18 cellular contexts compared by ENCODE assay signal in genomic region chr7:36852017-36852416, GRCh38.
DNase-seq lines count a peak whose midpoint lies in the region; ATAC-seq, FAIRE-seq and TF ChIP-seq lines count a peak whose summit lies in the region.
"Had no signal": no experiment of that assay in that cellular context is flagged by ENCODE, and none has a peak within 500 bp of the region (broad histone marks: within the 10 kb centered on the region; RNA-seq: fewer than 3 reads in every experiment).

No MANE protein-coding gene starts in this region.

- H3K4me3 Mint-ChIP-seq in activated CD4-positive, alpha-beta memory T cell treated with anti-CD3 and anti-CD28 coated beads for 36 hours = no peak overlapping the region
- no peak overlapping the region for H3K4me3 Mint-ChIP-seq in activated CD4-positive, alpha-beta memory T cell treated with anti-CD3 and anti-CD28 coated beads, Interleukin-2, amount 10 ng/mL, durations not matched to agents 7 days and 5 days
- peak overlapping the region in 4 of 7 donors; percentile 6 to 21 (median 14) for H3K4me3 Mint-ChIP-seq in CD8-positive, alpha-beta memory T cell
- H3K4me3 Mint-ChIP-seq: endodermal cell, T-helper 17 cell had no signal

- H3K27me3 ChIP-seq in CD8-positive, alpha-beta memory T cell (ENCODE audit: insufficient read depth, low read length, poor library complexity, severe bottlenecking) = no peaks in the 10 kb centered on the region
- no peaks in the 10 kb centered on the region for H3K27me3 ChIP-seq in pancreas
- H3K27me3 ChIP-seq: heart right ventricle, tibial nerve had no signal

- FAIRE-seq in pancreas (lab: Jason Lieb, UNC) = no peak

- no peaks in the 10 kb centered on the region for H3K27me3 Mint-ChIP-seq in activated CD4-positive, alpha-beta memory T cell treated with anti-CD3 and anti-CD28 coated beads for 36 hours
- H3K27me3 Mint-ChIP-seq in activated CD4-positive, alpha-beta memory T cell treated with anti-CD3 and anti-CD28 coated beads, Interleukin-2, amount 10 ng/mL, durations not matched to agents 7 days and 5 days = no peaks in the 10 kb centered on the region
- H3K27me3 Mint-ChIP-seq in CD8-positive, alpha-beta memory T cell = no peaks in the 10 kb centered on the region
- H3K27me3 Mint-ChIP-seq: T-helper 17 cell had no signal

- no peaks in the 10 kb centered on the region for H3K4me1 ChIP-seq in CD8-positive, alpha-beta memory T cell (ENCODE audit: insufficient read depth, low read length)
- no peaks in the 10 kb centered on the region for H3K4me1 ChIP-seq in pancreas
- H3K4me1 ChIP-seq: heart right ventricle, lower lobe of right lung, tibial nerve had no signal

- intact Hi-C loops in activated CD4-positive, alpha-beta memory T cell treated with anti-CD3 and anti-CD28 coated beads for 36 hours (cut with micrococcal nuclease) = loop anchor here (5.0 to 10.0 kb wide), 3 partner anchors 160 to 377 kb away; no protein-coding TSS in a partner anchor
- intact Hi-C loops in pancreas (cut with DNase I) = no loop called here

- H3K9me3 ChIP-seq in CD8-positive, alpha-beta memory T cell (ENCODE audit: low read length) = peaks cover 4% of the 10 kb centered on the region
- no peaks in the 10 kb centered on the region for H3K9me3 ChIP-seq in pancreas

- CTCF ChIA-PET in activated CD4-positive, alpha-beta memory T cell treated with anti-CD3 and anti-CD28 coated beads for 36 hours (lab: Charles Lee) = no interaction called here
- CTCF ChIA-PET in activated CD4-positive, alpha-beta memory T cell treated with anti-CD3 and anti-CD28 coated beads, Interleukin-2, amount 10 ng/mL, durations not matched to agents 7 days and 5 days (lab: Charles Lee) = no interaction called here
- CTCF ChIA-PET in CD8-positive, alpha-beta memory T cell (lab: Charles Lee) = no interaction called here

- 72 to 75% methylated on average over 5 of the region's 5 CpGs for whole genome bisulfite sequencing in pancreas, 2 donors

- DNase-seq in activated CD4-positive, alpha-beta memory T cell treated with anti-CD3 and anti-CD28 coated beads for 36 hours = peak; percentile 40
- DNase-seq in activated CD4-positive, alpha-beta memory T cell treated with anti-CD3 and anti-CD28 coated beads, Interleukin-2, amount 10 ng/mL, durations not matched to agents 7 days and 5 days = no peak
- no peak for DNase-seq in CD8-positive, alpha-beta memory T cell
- DNase-seq in activated naive CD4-positive, alpha-beta T cell treated with anti-CD3 and anti-CD28 coated beads, Interleukin-2, amount 50 U/mL, for 72 hours (ENCODE audit: low spot score in 2 of 2) = no peak
- peak; percentile 20 to 30 for DNase-seq in stimulated activated CD4-positive, alpha-beta T cell treated with anti-CD3 and anti-CD28 coated beads, Interleukin-2, amount 100 ng/mL, for 24 hours
- DNase-seq in pancreas = no peak
- no peak for DNase-seq in cortex of kidney (lab: John Stamatoyannopoulos, UW)
- DNase-seq: aorta, endodermal cell, heart right ventricle, Karpas-422, lower lobe of right lung, NCI-H1092, NCI-H526, T-helper 17 cell had no signal

- H3K36me3 ChIP-seq in CD8-positive, alpha-beta memory T cell (ENCODE audit: insufficient read depth, low read length) = no peaks in the 10 kb centered on the region
- no peaks in the 10 kb centered on the region for H3K36me3 ChIP-seq in pancreas

- no peak overlapping the region for H3K27ac Mint-ChIP-seq in activated CD4-positive, alpha-beta memory T cell treated with anti-CD3 and anti-CD28 coated beads for 36 hours
- H3K27ac Mint-ChIP-seq in activated CD4-positive, alpha-beta memory T cell treated with anti-CD3 and anti-CD28 coated beads, Interleukin-2, amount 10 ng/mL, durations not matched to agents 7 days and 5 days = no peak overlapping the region
- peak overlapping the region in 7 of 8 donors; percentile 2 to 83 (median 43) for H3K27ac Mint-ChIP-seq in CD8-positive, alpha-beta memory T cell
- peak overlapping the region; percentile 71 to 87 for H3K27ac Mint-ChIP-seq in activated naive CD4-positive, alpha-beta T cell treated with anti-CD3 and anti-CD28 coated beads, Interleukin-2, amount 50 U/mL, for 72 hours
- H3K27ac Mint-ChIP-seq: endodermal cell, T-helper 17 cell had no signal

- H3K9me3 Mint-ChIP-seq in activated CD4-positive, alpha-beta memory T cell treated with anti-CD3 and anti-CD28 coated beads for 36 hours = peaks cover 33% of the 10 kb centered on the region
- peaks cover 30% of the 10 kb centered on the region for H3K9me3 Mint-ChIP-seq in activated CD4-positive, alpha-beta memory T cell treated with anti-CD3 and anti-CD28 coated beads, Interleukin-2, amount 10 ng/mL, durations not matched to agents 7 days and 5 days
- peaks cover 5 to 15% (median 11%) of the 10 kb centered on the region in 5 donors for H3K9me3 Mint-ChIP-seq in CD8-positive, alpha-beta memory T cell
- H3K9me3 Mint-ChIP-seq in activated naive CD4-positive, alpha-beta T cell treated with anti-CD3 and anti-CD28 coated beads, Interleukin-2, amount 50 U/mL, for 72 hours = peaks cover 20 to 29% of the 10 kb centered on the region in 2 donors

- ATAC-seq in activated naive CD4-positive, alpha-beta T cell treated with anti-CD3 and anti-CD28 coated beads, Interleukin-2, amount 50 U/mL, for 72 hours = peak; percentile 72 to 88
- no peak for ATAC-seq in pancreas
- ATAC-seq in HG03460 (IDR thresholded peaks at IDR 0.05; ENCODE audit: unreplicated experiment) = no peak
- ATAC-seq: heart right ventricle, lower lobe of right lung, T-helper 17 cell had no signal

- peaks cover 56% of the 10 kb centered on the region for H3K36me3 Mint-ChIP-seq in activated CD4-positive, alpha-beta memory T cell treated with anti-CD3 and anti-CD28 coated beads for 36 hours
- peaks cover 65% of the 10 kb centered on the region for H3K36me3 Mint-ChIP-seq in activated CD4-positive, alpha-beta memory T cell treated with anti-CD3 and anti-CD28 coated beads, Interleukin-2, amount 10 ng/mL, durations not matched to agents 7 days and 5 days (ENCODE audit: low read depth)
- peaks cover 20 to 43% (median 42%) of the 10 kb centered on the region in 3 donors for H3K36me3 Mint-ChIP-seq in CD8-positive, alpha-beta memory T cell
- H3K36me3 Mint-ChIP-seq in activated naive CD4-positive, alpha-beta T cell treated with anti-CD3 and anti-CD28 coated beads, Interleukin-2, amount 50 U/mL, for 72 hours = peaks cover 34 to 66% of the 10 kb centered on the region in 2 donors

- no peak for TF ChIP-seq CTCF in pancreas (IDR thresholded peaks at IDR 0.05)

- no peak overlapping the region for H3K27ac ChIP-seq in CD8-positive, alpha-beta memory T cell (ENCODE audit: low read depth, low read length)
- no peak overlapping the region for H3K27ac ChIP-seq in pancreas
- H3K27ac ChIP-seq: C4-2B, heart right ventricle, lower lobe of right lung, tibial nerve had no signal

- H3K4me1 Mint-ChIP-seq in activated CD4-positive, alpha-beta memory T cell treated with anti-CD3 and anti-CD28 coated beads for 36 hours (ENCODE audit: low read depth) = peaks cover 17% of the 10 kb centered on the region
- peaks cover 12% of the 10 kb centered on the region for H3K4me1 Mint-ChIP-seq in activated CD4-positive, alpha-beta memory T cell treated with anti-CD3 and anti-CD28 coated beads, Interleukin-2, amount 10 ng/mL, durations not matched to agents 7 days and 5 days
- H3K4me1 Mint-ChIP-seq in CD8-positive, alpha-beta memory T cell = peaks cover 20 to 25% (median 23%) of the 10 kb centered on the region in 3 donors
- H3K4me1 Mint-ChIP-seq: endodermal cell had no signal

- H3K4me3 ChIP-seq in CD8-positive, alpha-beta memory T cell (ENCODE audit: low read length) = no peak overlapping the region
- H3K4me3 ChIP-seq in pancreas = no peak overlapping the region
- H3K4me3 ChIP-seq: heart right ventricle, lower lobe of right lung, tibial nerve had no signal

- POLR2A ChIA-PET in activated CD4-positive, alpha-beta memory T cell treated with anti-CD3 and anti-CD28 coated beads for 36 hours (lab: Charles Lee) = interaction anchor here (1.4 kb wide), 1 partner anchor 174 kb away, joined by 4 read pairs; no protein-coding TSS in a partner anchor
- POLR2A ChIA-PET in activated CD4-positive, alpha-beta memory T cell treated with anti-CD3 and anti-CD28 coated beads, Interleukin-2, amount 10 ng/mL, durations not matched to agents 7 days and 5 days (lab: Charles Lee) = no interaction called here
- POLR2A ChIA-PET in CD8-positive, alpha-beta memory T cell (lab: Charles Lee) = no interaction called here

Comparison
In these comparisons a context has a peak if more than half of its experiments do, and no peak if none do; other contexts are left out.
1. DNase-seq: peak in activated CD4-positive, alpha-beta memory T cell treated with anti-CD3 and anti-CD28 coated beads for 36 hours (single experiment) and stimulated activated CD4-positive, alpha-beta T cell treated with anti-CD3 and anti-CD28 coated beads, Interleukin-2, amount 100 ng/mL, for 24 hours (2 of 2); none in activated CD4-positive, alpha-beta memory T cell treated with anti-CD3 and anti-CD28 coated beads, Interleukin-2, amount 10 ng/mL, durations not matched to agents 7 days and 5 days (single experiment), CD8-positive, alpha-beta memory T cell (0 of 5), activated naive CD4-positive, alpha-beta T cell treated with anti-CD3 and anti-CD28 coated beads, Interleukin-2, amount 50 U/mL, for 72 hours (0 of 2), pancreas (0 of 6) and cortex of kidney (single experiment).
2. H3K27ac Mint-ChIP-seq: peak in CD8-positive, alpha-beta memory T cell (7 of 8) and activated naive CD4-positive, alpha-beta T cell treated with anti-CD3 and anti-CD28 coated beads, Interleukin-2, amount 50 U/mL, for 72 hours (2 of 2); none in activated CD4-positive, alpha-beta memory T cell treated with anti-CD3 and anti-CD28 coated beads for 36 hours (single experiment) and activated CD4-positive, alpha-beta memory T cell treated with anti-CD3 and anti-CD28 coated beads, Interleukin-2, amount 10 ng/mL, durations not matched to agents 7 days and 5 days (single experiment).
3. H3K4me3 Mint-ChIP-seq: peak in CD8-positive, alpha-beta memory T cell (4 of 7); none in activated CD4-positive, alpha-beta memory T cell treated with anti-CD3 and anti-CD28 coated beads for 36 hours (single experiment) and activated CD4-positive, alpha-beta memory T cell treated with anti-CD3 and anti-CD28 coated beads, Interleukin-2, amount 10 ng/mL, durations not matched to agents 7 days and 5 days (single experiment).
4. ATAC-seq: peak in activated naive CD4-positive, alpha-beta T cell treated with anti-CD3 and anti-CD28 coated beads, Interleukin-2, amount 50 U/mL, for 72 hours (2 of 2); none in pancreas (0 of 4) and HG03460 (single experiment).